In genomic region chr10:128417776-128418175, GRCh38 we compare ENCODE assay signal across 10 cellular contexts.
"Had no signal": no experiment of that assay in that cellular context is flagged by ENCODE, and none has a peak within 500 bp of the region (broad histone marks: within the 10 kb centered on the region; RNA-seq: fewer than 3 reads in every experiment).

No MANE protein-coding gene starts in this region.

- H3K9ac ChIP-seq: GM23248, KMS-11 had no signal

- H3K4me3 ChIP-seq: GM23248, HAP-1 had no signal

- H3K4me2 ChIP-seq: KMS-11 had no signal

- H3K27ac ChIP-seq: GM23248, HL-60, KMS-11 had no signal

- H3K36me3 ChIP-seq: HAP-1 had no signal

- FAIRE-seq: HepG2 had no signal

- ATAC-seq: HCT116, HepG2 had no signal

- H3K9me3 ChIP-seq: HAP-1 had no signal

- H2AFZ ChIP-seq: GM23248 had no signal

- H3K27ac Mint-ChIP-seq: HFFc6, IgD-negative memory B cell had no signal

- H3K4me1 ChIP-seq: HAP-1 had no signal

- H3K4me1 Mint-ChIP-seq: IgD-negative memory B cell had no signal

- H3K4me3 Mint-ChIP-seq: HFFc6, IgD-negative memory B cell had no signal

- DNase-seq: GM23248, H7, HFFc6, KBM-7 had no signal
